Comparison of ENCODE assay signal across 8 cellular contexts in genomic region chr1:155001688-155002474, GRCh38. TPM values are rescaled to one million over a fixed set of nuclear protein-coding genes. Genes with fewer than 3 reads are reported as not detected.
DNase-seq lines count a peak whose midpoint lies in the region; ATAC-seq and TF ChIP-seq lines count a peak whose summit lies in the region.

No MANE protein-coding gene starts in this region.

- peak in 1 of 2 donors; percentile 84 for TF ChIP-seq EP300 in tibial nerve (IDR thresholded peaks at IDR 0.05)

- H3K4me1 ChIP-seq in adipocyte (ENCODE audit: control insufficient read depth, insufficient read depth, low read length) (peaks cover 50% of the 10 kb centered on the region), trophoblast cell (ENCODE audit: control insufficient read depth in 1 of 2, insufficient read depth in 2 of 2, low read length in 2 of 2) (peaks cover 14 to 19% of the 10 kb centered on the region in 2 experiments), tibial nerve (peaks cover 0 to 61% (median 42%) of the 10 kb centered on the region in 4 donors)

- H3K23ac ChIP-seq in trophoblast cell (ENCODE audit: low read length), result no peak overlapping the region

- WGBS in trophoblast cell (ENCODE audit: extremely low coverage, insufficient coverage, insufficient read length), result no CpG with 5 or more reads among the region's 37 CpGs
- WGBS in tibial nerve, 2 donors, result 1% methylated on average over 27 to 36 of the region's 37 CpGs

- H3K9ac ChIP-seq in adipocyte (ENCODE audit: low read length), result peak overlapping the region; percentile 90
- peak overlapping the region; percentile 59 for H3K9ac ChIP-seq in trophoblast cell (ENCODE audit: low read length)

- H3K9me3 ChIP-seq in adipocyte (ENCODE audit: control insufficient read depth, low read length) (no peaks in the 10 kb centered on the region), trophoblast cell (ENCODE audit: insufficient read depth, low read depth, low read length) (no peaks in the 10 kb centered on the region), tibial nerve (no peaks in the 10 kb centered on the region)

- H3K18ac ChIP-seq in trophoblast cell (ENCODE audit: low read length), result peak overlapping the region; percentile 58

- H4K12ac ChIP-seq in trophoblast cell (ENCODE audit: low read depth, low read length), result no peak overlapping the region

- H2BK12ac ChIP-seq in trophoblast cell (ENCODE audit: low read length), result peak overlapping the region; percentile 74

- H2AK5ac ChIP-seq in trophoblast cell (ENCODE audit: low read length), result no peak overlapping the region

- TF ChIP-seq POLR2A in tibial nerve (IDR thresholded peaks at IDR 0.05), result peak; percentile 83 to 91

- peak overlapping the region; percentile 73 for H2BK120ac ChIP-seq in trophoblast cell (ENCODE audit: insufficient read depth, low read length, poor library complexity)

- H2AFZ ChIP-seq in trophoblast cell (ENCODE audit: insufficient read depth, low read length, poor library complexity), result peak overlapping the region; percentile 14

- H3K36me3 ChIP-seq in adipocyte (ENCODE audit: control insufficient read depth, insufficient read depth, low read length, severe bottlenecking), result no peaks in the 10 kb centered on the region
- H3K36me3 ChIP-seq in trophoblast cell (ENCODE audit: control insufficient read depth in 1 of 2, insufficient read depth in 2 of 2, low read length in 2 of 2), result peaks cover 0 to 7% of the 10 kb centered on the region in 2 experiments
- no peaks in the 10 kb centered on the region for H3K36me3 ChIP-seq in tibial nerve

- peak overlapping the region; percentile 64 for H3K14ac ChIP-seq in trophoblast cell (ENCODE audit: low read length)

- peak overlapping the region; percentile 74 for H3K4me3 ChIP-seq in GM08714 (ENCODE audit: low read length)
- peak overlapping the region; percentile 88 for H3K4me3 ChIP-seq in adipocyte (ENCODE audit: low read length)
- peak overlapping the region; percentile 81 for H3K4me3 ChIP-seq in trophoblast cell (ENCODE audit: low read depth, low read length)
- H3K4me3 ChIP-seq in tibial nerve, result peak overlapping the region; percentile 58 to 94 (median 78)

- H3K4me2 ChIP-seq in trophoblast cell (ENCODE audit: low read length), result peak overlapping the region; percentile 98

- H3K79me2 ChIP-seq in trophoblast cell (ENCODE audit: control insufficient read depth, insufficient read depth, low read length, poor library complexity), result peaks cover 18% of the 10 kb centered on the region

- peak; percentile 37 to 72 (median 49) for TF ChIP-seq CTCF in tibial nerve (IDR thresholded peaks at IDR 0.05)

- H3K27me3 ChIP-seq in adipocyte (replicated peaks; ENCODE audit: control insufficient read depth, insufficient read depth, low read length), result no peaks in the 10 kb centered on the region
- no peaks in the 10 kb centered on the region for H3K27me3 ChIP-seq in trophoblast cell (ENCODE audit: insufficient read depth, low read length)
- H3K27me3 ChIP-seq in tibial nerve, result no peaks in the 10 kb centered on the region

- H3K4ac ChIP-seq in trophoblast cell (ENCODE audit: low read depth, low read length), result no peak overlapping the region

- peak overlapping the region; percentile 76 for H4K91ac ChIP-seq in trophoblast cell (ENCODE audit: low read depth, low read length)

- H3K27ac ChIP-seq in trophoblast cell (ENCODE audit: low read depth, low read length) (peak overlapping the region; percentile 87), tibial nerve (peak overlapping the region; percentile 88 to 99 (median 98))

- H2BK5ac ChIP-seq in trophoblast cell (ENCODE audit: low read depth, low read length, poor library complexity), result peak overlapping the region; percentile 85

- peak; percentile 96 for DNase-seq in NCI-H1436 (lab: John Stamatoyannopoulos, UW)
- peak; percentile 99 for DNase-seq in SW480 (ENCODE audit: low spot score)
- peak; percentile 100 for DNase-seq in adipocyte (ENCODE audit: low read depth)
- DNase-seq in cardiac septum (ENCODE audit: low spot score), result peak; percentile 100
- DNase-seq in trophoblast cell, result peak; percentile 98 to 99
- peak; percentile 100 for DNase-seq in tibial nerve (ENCODE audit: low spot score in 2 of 2)

- peaks cover 36% of the 10 kb centered on the region for H3K79me1 ChIP-seq in trophoblast cell (ENCODE audit: low read length)

- ATAC-seq in HG02642 (IDR thresholded peaks at IDR 0.05; ENCODE audit: poor library complexity, unreplicated experiment), result peak; percentile 55

- H4K8ac ChIP-seq in trophoblast cell (ENCODE audit: low read depth, low read length), result peak overlapping the region; percentile 43

- intact Hi-C loops in cardiac septum (cut with DNase I), result loop anchor here (2.0 kb wide), 4 partner anchors 15 to 443 kb away; partner anchors contain the start of genes ADAM15, CKS1B and UBE2Q1

RNA-seq across cellular contexts. Expression of gene ZBTB7B, which starts 0.7 kb away (rescaled TPM):
- total RNA-seq in cardiac septum, result 41.9 TPM
- polyA plus RNA-seq in trophoblast cell (2013), result 39.8 and 42.9 TPM in 2 replicates
- total RNA-seq in tibial nerve, result 10 to 100 TPM; 44.6 to 53.4 (median 49.5) TPM

RNA-seq across cellular contexts. Expression of gene LENEP, which starts 8.5 kb away (rescaled TPM):
- not detected for total RNA-seq in cardiac septum
- not detected in 2 replicates for polyA plus RNA-seq in trophoblast cell (2013)
- 1 to 10 TPM in 1 of 4 donors, not detected in 3; 1.5 TPM for total RNA-seq in tibial nerve

RNA-seq across cellular contexts. Expression of gene FLAD1, which starts 18.7 kb away (rescaled TPM):
- total RNA-seq in cardiac septum (22.2 TPM), tibial nerve (10 to 100 TPM; 17.4 to 33.6 (median 23.6) TPM)
- 27.3 and 32.2 TPM in 2 replicates for polyA plus RNA-seq in trophoblast cell (2013)

RNA-seq across cellular contexts. Expression of gene CKS1B, which starts 27.4 kb away (rescaled TPM):
- total RNA-seq in cardiac septum (16.0 TPM), tibial nerve (10 to 100 TPM; 35.2 to 40.5 (median 37.3) TPM)
- polyA plus RNA-seq in trophoblast cell (2013), result 329 and 347 TPM in 2 replicates

RNA-seq across cellular contexts. Expression of gene SHC1, which starts 31.3 kb away (rescaled TPM):
- 70.5 TPM for total RNA-seq in cardiac septum
- polyA plus RNA-seq in trophoblast cell (2013), result 145 and 150 TPM in 2 replicates
- total RNA-seq in tibial nerve, result 100 to 1,000 TPM in 2 of 4 donors, 10 to 100 TPM in 2; 82.9 to 168 (median 101) TPM

Comparison
In these comparisons a context has a peak if more than half of its experiments do, and no peak if none do; other contexts are left out.
1. Peak in every context shown above with its lines: DNase-seq, ATAC-seq, H3K4me3 ChIP-seq and H3K27ac ChIP-seq.